2 cellular contexts compared by ENCODE assay signal in genomic region chr14:75001899-75002298, GRCh38.
TF ChIP-seq lines count a peak whose summit lies in the region.

No MANE protein-coding gene starts in this region.

TF ChIP-seq in A549, 52 proteins besides CTCF, POLR2A, EP300 and RAD21:
- TF ChIP-seq FOSL2 (IDR thresholded peaks at IDR 0.05) (no peak), FOSL2 (CRISPR knock-in tag; IDR thresholded peaks at IDR 0.05) (no peak), HOXB13 (CRISPR knock-in tag; IDR thresholded peaks at IDR 0.05; ENCODE audit: low read depth) (no peak), BHLHE40 (IDR thresholded peaks at IDR 0.05; ENCODE audit: low read depth, low read length) (no peak), HDAC2 (IDR thresholded peaks at IDR 0.05) (no peak), JUNB (IDR thresholded peaks at IDR 0.05) (no peak), NR3C1 (IDR thresholded peaks at IDR 0.05) (no peak), E2F6 (IDR thresholded peaks at IDR 0.05; ENCODE audit: borderline replicate concordance, low read depth) (no peak), HOXB5 (CRISPR knock-in tag; IDR thresholded peaks at IDR 0.05) (no peak), ZFP36 (IDR thresholded peaks at IDR 0.05; ENCODE audit: borderline replicate concordance, partially characterized antibody) (no peak), TP53 (CRISPR knock-in tag; IDR thresholded peaks at IDR 0.05) (no peak), ELK1 (IDR thresholded peaks at IDR 0.05; ENCODE audit: low read depth, low read length) (no peak), MAX (IDR thresholded peaks at IDR 0.05) (no peak), ZSCAN20 (CRISPR knock-in tag; IDR thresholded peaks at IDR 0.05) (no peak), MYC (IDR thresholded peaks at IDR 0.05; ENCODE audit: borderline replicate concordance, low read length) (no peak)

TF ChIP-seq in IMR-90, 13 proteins besides CTCF, POLR2A, EP300 and RAD21:
- TF ChIP-seq RCOR1 (IDR thresholded peaks at IDR 0.05; ENCODE audit: insufficient replicate concordance, low read length) = no peak
- no peak for TF ChIP-seq FOS (IDR thresholded peaks at IDR 0.05; ENCODE audit: low read depth, low read length)
- 0 out of 2 replicates have a peak, but pooled peaks have one; percentile 1 for TF ChIP-seq RFX5 (IDR thresholded peaks at IDR 0.05; ENCODE audit: low read depth, low read length)
- TF ChIP-seq SMC3 (IDR thresholded peaks at IDR 0.05; ENCODE audit: low read depth, low read length) = no peak
- no peak for TF ChIP-seq USF2 (IDR thresholded peaks at IDR 0.05; ENCODE audit: low read depth, low read length)
